In the genomic region with DNA sequence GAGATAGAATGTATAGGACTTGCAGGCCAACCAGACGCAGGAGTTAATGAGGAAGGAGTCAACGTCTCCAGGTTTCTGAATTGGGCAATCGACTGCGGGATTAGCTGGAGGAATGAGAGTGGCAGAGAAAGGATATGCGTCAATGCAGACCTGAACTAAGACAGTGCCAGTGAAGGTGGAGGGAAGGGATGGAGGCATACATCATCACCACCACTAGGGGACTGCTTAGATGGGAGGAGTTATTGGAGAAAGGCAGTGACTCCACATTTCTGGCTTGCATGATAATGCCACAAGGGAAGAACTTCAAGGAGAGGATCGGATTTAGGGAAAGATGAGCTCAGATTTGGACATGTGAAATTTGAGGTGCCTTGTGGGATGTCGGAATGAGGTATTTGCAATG, we compare ENCODE assay signal across 8 cellular contexts. TPM values are rescaled to one million over a fixed set of nuclear protein-coding genes. Genes with fewer than 3 reads are reported as not detected.
DNase-seq lines count a peak whose midpoint lies in the region; ATAC-seq, FAIRE-seq and TF ChIP-seq lines count a peak whose summit lies in the region.

No MANE protein-coding gene starts in this region.

- FAIRE-seq in GM12892 (lab: Jason Lieb, UNC) (peak; percentile 91), frontal cortex (lab: Jason Lieb, UNC) (no peak)

- H4K20me1 ChIP-seq in hepatocyte (ENCODE audit: insufficient read depth, poor library complexity, severe bottlenecking): no peaks in the 10 kb centered on the region

- no peaks in the 10 kb centered on the region for H3K4me1 ChIP-seq in hepatocyte (ENCODE audit: insufficient read depth)

- no peak overlapping the region for H2AFZ ChIP-seq in hepatocyte

- H3K79me2 ChIP-seq in hepatocyte: no peaks in the 10 kb centered on the region

- no peak overlapping the region for H3K4me2 ChIP-seq in hepatocyte

- H3K4me3 ChIP-seq in AG04449 (ENCODE audit: low read depth, low read length) (no peak overlapping the region), hepatocyte (no peak overlapping the region)

- intact Hi-C loops in posterior vena cava (cut with DNase I): no loop called here

- no peaks in the 10 kb centered on the region for H3K27me3 ChIP-seq in hepatocyte

- DNase-seq in AG04449 (ENCODE audit: low read depth, low spot score) (peak; percentile 33), GM12892 (ENCODE audit: insufficient read length) (no peak), HT-29 (ENCODE audit: low spot score) (peak; percentile 73), hepatocyte (ENCODE audit: low spot score) (peak; percentile 33), posterior vena cava (ENCODE audit: low spot score) (no peak), frontal cortex (ENCODE audit: low spot score in 2 of 2) (no peak)
- no peak for DNase-seq in stimulated activated naive CD4-positive, alpha-beta T cell (lab: John Stamatoyannopoulos, UW)

- CTCF ChIA-PET in AG04449 (lab: Yijun Ruan, JAX): interaction anchor here (0.6 to 4.0 kb wide), 23 partner anchors 8 to 199 kb away, joined by 3 to 32 read pairs (median 5); partner anchors contain the start of gene VASH2

- no peak overlapping the region for H3K27ac ChIP-seq in hepatocyte

- no peaks in the 10 kb centered on the region for H3K36me3 ChIP-seq in hepatocyte (replicated peaks; ENCODE audit: insufficient read depth, low read depth)

- 70% methylated on average over 7 of the region's 7 CpGs for WGBS in hepatocyte (ENCODE audit: low lambda C conversion rate, missing lambda C conversion rate)

- ATAC-seq in SK-N-SH treated with all-trans-retinoic acid at 6 μM for 48 hours: peak; percentile 99

- TF ChIP-seq CTCF in AG04449 (IDR thresholded peaks at IDR 0.05; ENCODE audit: insufficient read depth, low read length, missing control alignments): peak; percentile 72
- peak; percentile 21 for TF ChIP-seq CTCF in hepatocyte (IDR thresholded peaks at IDR 0.05; ENCODE audit: poor library complexity)

- H3K9me3 ChIP-seq in hepatocyte (ENCODE audit: low read depth): no peaks in the 10 kb centered on the region

- POLR2A ChIA-PET in AG04449 (lab: Yijun Ruan, JAX): no interaction called here

- TF ChIP-seq POLR2A in GM12892 (IDR thresholded peaks at IDR 0.05; ENCODE audit: low read depth, low read length): no peak

- H3K9me2 ChIP-seq in hepatocyte (replicated peaks; ENCODE audit: insufficient read depth): no peaks in the 10 kb centered on the region

TF ChIP-seq in SK-N-SH treated with all-trans-retinoic acid at 6 μM for 48 hours, 23 proteins besides CTCF, POLR2A, EP300 and RAD21:
- TF ChIP-seq PPARA (CRISPR knock-in tag; IDR thresholded peaks at IDR 0.05; ENCODE audit: borderline replicate concordance) (no peak), ZFP30 (CRISPR knock-in tag; IDR thresholded peaks at IDR 0.05) (no peak), BACH2 (CRISPR knock-in tag; IDR thresholded peaks at IDR 0.05; ENCODE audit: borderline replicate concordance) (no peak), ZNF565 (CRISPR knock-in tag; conservative IDR thresholded peaks at IDR 0.05; ENCODE audit: low read depth) (no peak), ARNTL (CRISPR knock-in tag; IDR thresholded peaks at IDR 0.05; ENCODE audit: borderline replicate concordance, low read depth) (no peak), ZC3H10 (CRISPR knock-in tag; IDR thresholded peaks at IDR 0.05) (no peak)

RNA-seq across cellular contexts. Expression of gene VASH2, which starts 17.4 kb away (rescaled TPM):
- polyA plus RNA-seq in GM12892 (2012; ENCODE audit: missing spikeins): 35.6 TPM
- total RNA-seq in HT-29 (2014; rRNA removed; shearing (Covaris generic)): 0.55 and 2.9 TPM in 2 replicates
- total RNA-seq in hepatocyte: 3.6 and 4.5 TPM in 2 replicates
- 0.96 and 3.0 TPM in 2 replicates for polyA plus RNA-seq in hepatocyte
- 1 to 10 TPM; 3.3 to 4.8 TPM for total RNA-seq in posterior vena cava
- 28.1 TPM for total RNA-seq in frontal cortex

RNA-seq across cellular contexts. Expression of gene ANGEL2, which starts 47.9 kb away (rescaled TPM):
- 27.5 TPM for polyA plus RNA-seq in GM12892 (2012; ENCODE audit: missing spikeins)
- total RNA-seq in HT-29 (2014; rRNA removed; shearing (Covaris generic)): 14.1 and 17.0 TPM in 2 replicates
- total RNA-seq in hepatocyte: 34.8 and 36.8 TPM in 2 replicates
- 11.8 and 12.4 TPM in 2 replicates for polyA plus RNA-seq in hepatocyte
- total RNA-seq in posterior vena cava: 10 to 100 TPM; 29.7 to 31.1 TPM
- total RNA-seq in frontal cortex: 79.1 TPM

Comparison
In these comparisons a context has a peak if more than half of its experiments do, and no peak if none do; other contexts are left out.
1. DNase-seq: peak in AG04449 (single experiment), HT-29 (single experiment) and hepatocyte (single experiment); none in GM12892 (single experiment), stimulated activated naive CD4-positive, alpha-beta T cell (0 of 6), posterior vena cava (single experiment) and frontal cortex (0 of 2).